In genomic region chr1:65068202-65069011, GRCh38 we compare ENCODE assay signal across 1 cellular context.
TF ChIP-seq lines count a peak whose summit lies in the region.

No MANE protein-coding gene starts in this region.

TF ChIP-seq in HepG2, 621 proteins besides CTCF, POLR2A, EP300 and RAD21:
- TF ChIP-seq ZNF687 (CRISPR knock-in tag; IDR thresholded peaks at IDR 0.05) (peak; percentile 12; the same call in 1 of the 2 replicates), RELA (CRISPR knock-in tag; IDR thresholded peaks at IDR 0.05) (no peak), POLR2AphosphoS2 (IDR thresholded peaks at IDR 0.05; ENCODE audit: low read depth, low read length) (no peak), THAP11 (CRISPR knock-in tag; IDR thresholded peaks at IDR 0.05) (no peak), CREB1 (IDR thresholded peaks at IDR 0.05) (no peak), CREB1 (CRISPR knock-in tag; IDR thresholded peaks at IDR 0.05) (peak; percentile 42; the same call in 1 of the 2 replicates), FOXO4 (CRISPR knock-in tag; conservative IDR thresholded peaks at IDR 0.05) (0 out of 2 replicates have a peak, but pooled peaks have one; percentile 29), NFYB (CRISPR knock-in tag; IDR thresholded peaks at IDR 0.05) (no peak), SAP130 (CRISPR knock-in tag; IDR thresholded peaks at IDR 0.05; ENCODE audit: low read depth) (peak; percentile 7; the same call in 1 of the 2 replicates), NKX3-1 (CRISPR knock-in tag; IDR thresholded peaks at IDR 0.05) (no peak), SATB2 (CRISPR knock-in tag; IDR thresholded peaks at IDR 0.05) (no peak), ZKSCAN5 (CRISPR knock-in tag; IDR thresholded peaks at IDR 0.05) (no peak), ZNF670 (CRISPR knock-in tag; IDR thresholded peaks at IDR 0.05; ENCODE audit: borderline replicate concordance) (no peak), ARID4A (CRISPR knock-in tag; IDR thresholded peaks at IDR 0.05; ENCODE audit: borderline replicate concordance) (peak; percentile 25; the same call in 1 of the 2 replicates), ZNF704 (CRISPR knock-in tag; IDR thresholded peaks at IDR 0.05; ENCODE audit: borderline replicate concordance) (no peak), BORCS8-MEF2B (CRISPR knock-in tag; IDR thresholded peaks at IDR 0.05) (no peak), ZSCAN5A (CRISPR knock-in tag; IDR thresholded peaks at IDR 0.05; ENCODE audit: borderline replicate concordance) (no peak), MYC (CRISPR knock-in tag; IDR thresholded peaks at IDR 0.05; ENCODE audit: borderline replicate concordance) (no peak), ZNF577 (CRISPR knock-in tag; IDR thresholded peaks at IDR 0.05; ENCODE audit: borderline replicate concordance, low read depth) (no peak), ASH2L (IDR thresholded peaks at IDR 0.05; ENCODE audit: insufficient read length, low read depth, low read length) (peak; percentile 5)
- TF ChIP-seq, protein P1, sequence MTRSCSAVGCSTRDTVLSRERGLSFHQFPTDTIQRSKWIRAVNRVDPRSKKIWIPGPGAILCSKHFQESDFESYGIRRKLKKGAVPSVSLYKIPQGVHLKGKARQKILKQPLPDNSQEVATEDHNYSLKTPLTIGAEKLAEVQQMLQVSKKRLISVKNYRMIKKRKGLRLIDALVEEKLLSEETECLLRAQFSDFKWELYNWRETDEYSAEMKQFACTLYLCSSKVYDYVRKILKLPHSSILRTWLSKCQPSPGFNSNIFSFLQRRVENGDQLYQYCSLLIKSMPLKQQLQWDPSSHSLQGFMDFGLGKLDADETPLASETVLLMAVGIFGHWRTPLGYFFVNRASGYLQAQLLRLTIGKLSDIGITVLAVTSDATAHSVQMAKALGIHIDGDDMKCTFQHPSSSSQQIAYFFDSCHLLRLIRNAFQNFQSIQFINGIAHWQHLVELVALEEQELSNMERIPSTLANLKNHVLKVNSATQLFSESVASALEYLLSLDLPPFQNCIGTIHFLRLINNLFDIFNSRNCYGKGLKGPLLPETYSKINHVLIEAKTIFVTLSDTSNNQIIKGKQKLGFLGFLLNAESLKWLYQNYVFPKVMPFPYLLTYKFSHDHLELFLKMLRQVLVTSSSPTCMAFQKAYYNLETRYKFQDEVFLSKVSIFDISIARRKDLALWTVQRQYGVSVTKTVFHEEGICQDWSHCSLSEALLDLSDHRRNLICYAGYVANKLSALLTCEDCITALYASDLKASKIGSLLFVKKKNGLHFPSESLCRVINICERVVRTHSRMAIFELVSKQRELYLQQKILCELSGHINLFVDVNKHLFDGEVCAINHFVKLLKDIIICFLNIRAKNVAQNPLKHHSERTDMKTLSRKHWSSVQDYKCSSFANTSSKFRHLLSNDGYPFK (CRISPR knock-in tag; IDR thresholded peaks at IDR 0.05; ENCODE audit: borderline replicate concordance) = no peak
- TF ChIP-seq, protein P2, sequence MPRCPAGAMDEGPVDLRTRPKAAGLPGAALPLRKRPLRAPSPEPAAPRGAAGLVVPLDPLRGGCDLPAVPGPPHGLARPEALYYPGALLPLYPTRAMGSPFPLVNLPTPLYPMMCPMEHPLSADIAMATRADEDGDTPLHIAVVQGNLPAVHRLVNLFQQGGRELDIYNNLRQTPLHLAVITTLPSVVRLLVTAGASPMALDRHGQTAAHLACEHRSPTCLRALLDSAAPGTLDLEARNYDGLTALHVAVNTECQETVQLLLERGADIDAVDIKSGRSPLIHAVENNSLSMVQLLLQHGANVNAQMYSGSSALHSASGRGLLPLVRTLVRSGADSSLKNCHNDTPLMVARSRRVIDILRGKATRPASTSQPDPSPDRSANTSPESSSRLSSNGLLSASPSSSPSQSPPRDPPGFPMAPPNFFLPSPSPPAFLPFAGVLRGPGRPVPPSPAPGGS (CRISPR knock-in tag; IDR thresholded peaks at IDR 0.05) = no peak
- TF ChIP-seq, protein P3, sequence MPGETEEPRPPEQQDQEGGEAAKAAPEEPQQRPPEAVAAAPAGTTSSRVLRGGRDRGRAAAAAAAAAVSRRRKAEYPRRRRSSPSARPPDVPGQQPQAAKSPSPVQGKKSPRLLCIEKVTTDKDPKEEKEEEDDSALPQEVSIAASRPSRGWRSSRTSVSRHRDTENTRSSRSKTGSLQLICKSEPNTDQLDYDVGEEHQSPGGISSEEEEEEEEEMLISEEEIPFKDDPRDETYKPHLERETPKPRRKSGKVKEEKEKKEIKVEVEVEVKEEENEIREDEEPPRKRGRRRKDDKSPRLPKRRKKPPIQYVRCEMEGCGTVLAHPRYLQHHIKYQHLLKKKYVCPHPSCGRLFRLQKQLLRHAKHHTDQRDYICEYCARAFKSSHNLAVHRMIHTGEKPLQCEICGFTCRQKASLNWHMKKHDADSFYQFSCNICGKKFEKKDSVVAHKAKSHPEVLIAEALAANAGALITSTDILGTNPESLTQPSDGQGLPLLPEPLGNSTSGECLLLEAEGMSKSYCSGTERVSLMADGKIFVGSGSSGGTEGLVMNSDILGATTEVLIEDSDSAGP (CRISPR knock-in tag; IDR thresholded peaks at IDR 0.05; ENCODE audit: borderline replicate concordance) = 0 out of 2 replicates have a peak, but pooled peaks have one; percentile 4
TF ChIP-seq in HepG2: peak in this region for 7.
